Comparison of ENCODE assay signal across 6 cellular contexts in the genomic region with DNA sequence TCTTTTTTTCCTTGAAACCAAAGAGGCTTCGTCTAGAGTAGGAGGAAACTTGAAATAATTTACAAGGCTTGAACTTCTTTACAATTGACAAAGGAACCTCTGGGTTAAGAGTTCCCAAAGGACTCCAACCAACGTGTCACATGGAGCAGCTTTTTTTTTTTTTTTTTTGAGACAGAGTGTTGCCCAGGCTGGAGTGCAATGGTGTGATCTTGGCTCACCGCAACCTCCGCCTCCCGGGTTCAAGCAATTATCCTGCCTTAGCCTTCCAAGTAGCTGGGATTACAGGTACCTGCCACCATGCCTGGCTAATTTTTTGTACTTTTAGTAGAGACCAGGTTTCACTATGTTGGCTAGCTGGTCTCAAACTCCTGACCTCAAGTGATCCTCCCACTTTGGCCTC. TPM values are rescaled to one million over a fixed set of nuclear protein-coding genes. Genes with fewer than 3 reads are reported as not detected.
"Had no signal": no experiment of that assay in that cellular context is flagged by ENCODE, and none has a peak within 500 bp of the region (broad histone marks: within the 10 kb centered on the region; RNA-seq: fewer than 3 reads in every experiment).

No MANE protein-coding gene starts in this region.

RNA-seq across cellular contexts. Expression of gene RAB44, which starts 43.2 kb away (rescaled TPM):
- total RNA-seq: activated CD4-positive, alpha-beta T cell treated with anti-CD3 and anti-CD28 coated beads, Interleukin-2, amount 10 ng/mL, durations not matched to agents 24 days and 14 days; activated CD8-positive, alpha-beta memory T cell treated with anti-CD3 and anti-CD28 coated beads for 36 hours; activated naive CD8-positive, alpha-beta T cell treated with anti-CD3 and anti-CD28 coated beads for 36 hours; adrenal gland; cerebellum had no signal
- polyA plus RNA-seq: aorta had no signal
